Comparison of ENCODE assay signal across 35 cellular contexts in the genomic region with DNA sequence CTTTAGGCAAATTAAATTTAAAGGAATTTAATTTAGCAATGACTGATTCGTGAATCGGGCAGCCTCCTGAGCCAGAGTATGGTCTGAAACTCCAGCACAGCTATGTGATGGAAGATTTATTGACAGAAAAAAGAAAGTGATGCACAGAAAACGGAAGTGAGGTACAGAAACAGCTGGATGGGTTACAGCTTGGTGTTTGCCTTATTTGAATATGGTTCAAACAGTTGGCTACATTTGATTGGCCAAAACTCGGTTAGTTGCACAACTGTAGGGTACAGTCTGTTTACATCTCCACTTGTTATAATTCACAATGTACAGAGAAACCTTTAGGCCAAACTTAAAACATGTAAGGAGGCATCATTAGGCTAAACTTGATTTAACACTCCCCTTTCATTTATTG.
"Had no signal": no experiment of that assay in that cellular context is flagged by ENCODE, and none has a peak within 500 bp of the region (broad histone marks: within the 10 kb centered on the region; RNA-seq: fewer than 3 reads in every experiment).

No MANE protein-coding gene starts in this region.

- H3K9me3 ChIP-seq: adrenal gland, body of pancreas, SJSA1 had no signal

- H3K27me3 Mint-ChIP-seq: activated CD4-positive, alpha-beta T cell treated with anti-CD3 and anti-CD28 coated beads for 36 hours; activated CD4-positive, alpha-beta T cell treated with anti-CD3 and anti-CD28 coated beads, Interleukin-2, amount 10 ng/mL, durations not matched to agents 7 days and 5 days; activated T-cell treated with anti-CD3 and anti-CD28 coated beads, Interleukin-2, amount 50 U/mL, for 24 hours had no signal

- H3K4me3 ChIP-seq: adrenal gland, body of pancreas, breast epithelium, Peyer's patch, SJSA1 had no signal

- DNase-seq: activated CD4-positive, alpha-beta T cell treated with anti-CD3 and anti-CD28 coated beads for 36 hours; activated CD4-positive, alpha-beta T cell treated with anti-CD3 and anti-CD28 coated beads, Interleukin-2, amount 10 ng/mL, durations not matched to agents 7 days and 5 days; activated CD4-positive, alpha-beta T cell treated with anti-CD3 and anti-CD28 coated beads, Interleukin-2, amount 50 U/mL, for 48 hours; activated CD8-positive, alpha-beta T cell treated with anti-CD3 and anti-CD28 coated beads, Interleukin-2, amount 10 ng/mL, durations not matched to agents 7 days and 5 days; activated gamma-delta T cell treated with Interleukin-2 at 50 U/mL for 16 hours; activated naive CD4-positive, alpha-beta T cell treated with anti-CD3 and anti-CD28 coated beads for 36 hours; activated T-cell treated with anti-CD3 and anti-CD28 coated beads, Interleukin-2, amount 50 U/mL, for 24 hours; adrenal gland; body of pancreas; MM.1S; NCI-H1092 treated with DMSO at 0.1 percent for 48 hours; NCI-H1417; NCI-H146; NCI-H187; NCI-H2029 treated with DMSO at 0.1 percent for 48 hours; NCI-H2107; NCI-H2171; NCI-H510A; NCI-H526; NCI-H748 treated with DMSO at 0.1 percent for 48 hours; PC-3; Peyer's patch; RPMI8226; SHP77 treated with DMSO at 0.1 percent for 48 hours; SK-N-SH had no signal

- H3K4me1 Mint-ChIP-seq: activated CD4-positive, alpha-beta T cell treated with anti-CD3 and anti-CD28 coated beads for 36 hours; activated CD4-positive, alpha-beta T cell treated with anti-CD3 and anti-CD28 coated beads, Interleukin-2, amount 10 ng/mL, durations not matched to agents 7 days and 5 days had no signal

- FAIRE-seq: astrocyte, TTC549 had no signal

- H3K27me3 ChIP-seq: adrenal gland, body of pancreas, breast epithelium, Peyer's patch, SJSA1 had no signal

- H3K36me3 Mint-ChIP-seq: activated naive CD4-positive, alpha-beta T cell treated with anti-CD3 and anti-CD28 coated beads, Interleukin-2, amount 50 U/mL, for 72 hours had no signal

- H3K9me3 Mint-ChIP-seq: T-helper 1 cell treated with Interleukin-12 subunit alpha and Interleukin-12 subunit beta and Interleukin-4 antibody, amounts not matched to agents 30 μg/mL and 1 μg/mL, for 36 hours had no signal

- H3K4me3 Mint-ChIP-seq: activated CD4-positive, alpha-beta T cell treated with anti-CD3 and anti-CD28 coated beads for 36 hours; activated CD4-positive, alpha-beta T cell treated with anti-CD3 and anti-CD28 coated beads, Interleukin-2, amount 10 ng/mL, durations not matched to agents 7 days and 5 days; activated CD8-positive, alpha-beta T cell treated with anti-CD3 and anti-CD28 coated beads, Interleukin-2, amount 10 ng/mL, durations not matched to agents 7 days and 5 days; activated naive CD4-positive, alpha-beta T cell treated with anti-CD3 and anti-CD28 coated beads for 36 hours; activated T-cell treated with anti-CD3 and anti-CD28 coated beads, Interleukin-2, amount 50 U/mL, for 24 hours; T-helper 1 cell treated with Interleukin-12 subunit alpha and Interleukin-12 subunit beta and Interleukin-4 antibody, amounts not matched to agents 30 μg/mL and 1 μg/mL, for 36 hours; T-helper 2 cell treated with Interferon-gamma antibody and Interleukin-4, amounts not matched to agents 5 μg/mL and 100 μg/mL, for 36 hours; WTC11 had no signal

- H3K36me3 ChIP-seq: breast epithelium, Peyer's patch, SJSA1 had no signal

- H3K4me1 ChIP-seq: adrenal gland, body of pancreas, breast epithelium, Peyer's patch, SJSA1 had no signal

- H3K27ac Mint-ChIP-seq: activated CD4-positive, alpha-beta T cell treated with anti-CD3 and anti-CD28 coated beads for 36 hours; activated CD4-positive, alpha-beta T cell treated with anti-CD3 and anti-CD28 coated beads, Interleukin-2, amount 10 ng/mL, durations not matched to agents 7 days and 5 days; activated CD8-positive, alpha-beta T cell treated with anti-CD3 and anti-CD28 coated beads, Interleukin-2, amount 10 ng/mL, durations not matched to agents 7 days and 5 days; activated naive CD4-positive, alpha-beta T cell treated with anti-CD3 and anti-CD28 coated beads for 36 hours; activated naive CD4-positive, alpha-beta T cell treated with anti-CD3 and anti-CD28 coated beads, Interleukin-2, amount 50 U/mL, for 72 hours; activated T-cell treated with anti-CD3 and anti-CD28 coated beads, Interleukin-2, amount 50 U/mL, for 24 hours; T-helper 1 cell treated with Interleukin-12 subunit alpha and Interleukin-12 subunit beta and Interleukin-4 antibody, amounts not matched to agents 30 μg/mL and 1 μg/mL, for 36 hours; T-helper 2 cell treated with Interferon-gamma antibody and Interleukin-4, amounts not matched to agents 5 μg/mL and 100 μg/mL, for 36 hours; WTC11 had no signal

- ATAC-seq: activated CD4-positive, alpha-beta T cell treated with anti-CD3 and anti-CD28 coated beads for 36 hours; activated CD4-positive, CD25-positive, alpha-beta regulatory T cell treated with anti-CD3 and anti-CD28 coated beads, Interleukin-2, amount 50 U/mL, for 24 hours; activated CD8-positive, alpha-beta T cell treated with anti-CD3 and anti-CD28 coated beads, Interleukin-2, amount 10 ng/mL, durations not matched to agents 7 days and 5 days; activated naive CD4-positive, alpha-beta T cell treated with anti-CD3 and anti-CD28 coated beads, Interleukin-2, amount 50 U/mL, for 72 hours; body of pancreas; PC-3; WTC11 had no signal

- H3K27ac ChIP-seq: adrenal gland, body of pancreas, breast epithelium, KMS-11, Peyer's patch, SJSA1 had no signal
